13 cellular contexts compared by ENCODE assay signal in the genomic region with DNA sequence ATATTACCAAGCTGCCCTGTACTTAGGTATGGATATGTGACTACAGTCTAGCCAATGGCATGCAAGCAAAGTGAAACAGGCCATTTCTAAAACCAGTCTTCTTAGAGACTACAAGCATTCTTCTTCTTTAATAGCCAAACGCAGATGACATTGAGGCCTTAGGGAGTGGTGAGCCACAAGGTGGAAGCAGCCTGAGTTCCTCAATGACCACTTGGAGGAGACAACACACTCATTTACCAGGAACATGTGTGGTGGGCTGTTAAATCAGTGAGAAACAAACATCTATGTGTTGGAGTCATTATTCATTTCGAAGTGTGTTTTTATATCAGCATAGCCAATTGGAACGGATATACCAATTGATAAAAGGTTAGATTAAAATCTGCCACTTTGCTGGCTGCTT.
DNase-seq lines count a peak whose midpoint lies in the region; ATAC-seq and TF ChIP-seq lines count a peak whose summit lies in the region.
"Had no signal": no experiment of that assay in that cellular context is flagged by ENCODE, and none has a peak within 500 bp of the region (broad histone marks: within the 10 kb centered on the region; RNA-seq: fewer than 3 reads in every experiment).

No MANE protein-coding gene starts in this region.

- H3K36me3 ChIP-seq in aorta (ENCODE audit: control insufficient read depth in 1 of 2, insufficient read depth in 2 of 2, low read length in 1 of 2) = no peaks in the 10 kb centered on the region
- H3K36me3 ChIP-seq: sigmoid colon had no signal

- in situ Hi-C loops in G401 (cut with HindIII; ENCODE audit: low sequenced_read_pairs) (no loop called here), astrocyte of the cerebellum (cut with HindIII; ENCODE audit: low sequenced_read_pairs) (no loop called here)

- ATAC-seq in aorta (ENCODE audit: low FRiP score) = no peak
- ATAC-seq in GM21786 (IDR thresholded peaks at IDR 0.05; ENCODE audit: unreplicated experiment) = no peak
- ATAC-seq: esophagus mucosa, SK-N-SH treated with all-trans-retinoic acid at 6 μM for 48 hours had no signal

- H3K4me3 ChIP-seq in astrocyte of the cerebellum (ENCODE audit: low read depth, low read length) (no peak overlapping the region), aorta (ENCODE audit: low read length in 2 of 2) (no peak overlapping the region)
- H3K4me3 ChIP-seq: sigmoid colon, testis had no signal

- H3K36me3 Mint-ChIP-seq in mesothelial cell of epicardium = no peaks in the 10 kb centered on the region

- peak overlapping the region; percentile 1 for H3K27ac Mint-ChIP-seq in mesothelial cell of epicardium

- H3K9me3 Mint-ChIP-seq in mesothelial cell of epicardium = no peaks in the 10 kb centered on the region

- H3K9me3 ChIP-seq in aorta (ENCODE audit: control insufficient read depth, low read length) = no peaks in the 10 kb centered on the region
- H3K9me3 ChIP-seq: sigmoid colon, testis had no signal

- no peaks in the 10 kb centered on the region for H3K27me3 ChIP-seq in aorta (ENCODE audit: control insufficient read depth in 1 of 2, insufficient read depth in 2 of 2, low read length in 1 of 2)
- H3K27me3 ChIP-seq: sigmoid colon, testis had no signal

- H3K4me3 Mint-ChIP-seq in mesothelial cell of epicardium = no peak overlapping the region

- DNase-seq in G401 (ENCODE audit: low spot score) (peak; percentile 8), astrocyte of the cerebellum (ENCODE audit: low read depth) (peak; percentile 18), mesothelial cell of epicardium (ENCODE audit: low spot score in 2 of 2, unreplicated experiment in 2 of 2) (no peak), aorta (no peak), hepatic stellate cell (ENCODE audit: low spot score) (no peak)
- DNase-seq: activated gamma-delta T cell, NCI-H510A, sigmoid colon, testis had no signal

- intact Hi-C loops in aorta (cut with DNase I) = loop anchor here in 1 of 2 donors (10.0 kb wide), 1 partner anchor 506 kb away; no protein-coding TSS in a partner anchor

- peaks cover 10% of the 10 kb centered on the region for H3K4me1 Mint-ChIP-seq in mesothelial cell of epicardium

- TF ChIP-seq CTCF in LNCAP (IDR thresholded peaks at IDR 0.05) (peak; percentile 35; the same call in 1 of the 2 replicates), astrocyte of the cerebellum (IDR thresholded peaks at IDR 0.05; ENCODE audit: low read depth, low read length, missing control alignments) (peak; percentile 42), mesothelial cell of epicardium (IDR thresholded peaks at IDR 0.05; ENCODE audit: unreplicated experiment) (no peak)

- H3K27ac ChIP-seq in aorta (ENCODE audit: low read depth in 1 of 2, low read length in 2 of 2) = no peak overlapping the region
- H3K27ac ChIP-seq: sigmoid colon, testis had no signal

- H3K27me3 Mint-ChIP-seq in mesothelial cell of epicardium (ENCODE audit: low read depth) = no peaks in the 10 kb centered on the region

- 15 to 30% methylated on average over 3 of the region's 3 CpGs for WGBS in aorta, 2 donors

- H3K4me1 ChIP-seq in aorta (ENCODE audit: control insufficient read depth in 1 of 2, insufficient read depth in 2 of 2, low read length in 2 of 2) = no peaks in the 10 kb centered on the region
- H3K4me1 ChIP-seq: sigmoid colon, testis had no signal

Comparison
In these comparisons a context has a peak if more than half of its experiments do, and no peak if none do; other contexts are left out.
1. DNase-seq: peak in G401 (single experiment) and astrocyte of the cerebellum (single experiment); none in mesothelial cell of epicardium (0 of 2), aorta (0 of 2) and hepatic stellate cell (single experiment).